1 cellular context compared by ENCODE assay signal in the genomic region with DNA sequence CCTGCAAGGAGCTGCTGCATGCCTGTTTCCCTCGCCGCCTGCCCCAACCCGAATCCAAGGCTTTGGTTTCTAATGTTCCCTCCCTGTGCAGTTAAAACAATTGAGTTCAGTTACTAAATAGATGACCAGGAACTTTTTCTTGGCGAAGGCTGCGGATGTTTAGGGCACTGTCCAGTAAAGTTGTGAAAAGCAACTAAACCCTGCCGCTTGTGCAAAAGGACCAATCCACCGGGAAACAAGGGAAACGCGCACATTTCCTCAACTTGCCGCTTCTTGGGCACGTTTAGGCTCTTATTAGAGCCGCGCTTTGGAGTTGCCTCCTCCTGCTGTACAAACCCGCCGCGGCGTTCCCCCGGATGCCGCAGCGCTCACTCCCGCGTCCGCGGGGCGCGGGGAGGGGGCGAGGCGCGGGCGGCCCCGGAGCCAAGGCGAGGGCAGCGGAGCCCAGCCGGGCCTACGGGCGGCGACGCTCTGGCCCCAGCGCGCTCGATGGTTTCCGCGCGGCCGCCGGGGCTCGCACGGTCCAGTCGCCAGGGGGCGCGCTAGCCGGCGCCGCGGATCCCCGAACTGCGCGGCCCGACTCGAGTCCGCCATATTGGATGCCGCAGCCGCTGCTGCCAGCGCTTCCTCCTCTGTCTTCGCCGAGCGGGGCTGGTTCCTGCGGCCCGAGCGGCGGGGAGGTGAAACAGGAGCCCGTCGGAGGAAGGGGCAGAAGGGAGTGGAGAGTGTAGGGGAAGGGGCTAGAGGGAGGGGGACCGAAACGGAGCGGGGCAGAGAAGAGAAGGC.
TF ChIP-seq lines count a peak whose summit lies in the region.

SCAF8 (plus strand) TSS at position 593 of the 786 bp plus-strand sequence. CDS start 485 bp downstream, outside the sequence.

TF ChIP-seq in HepG2, 621 proteins besides CTCF, POLR2A, EP300 and RAD21 (continued from another document and continues in another):
- TF ChIP-seq WIZ (CRISPR knock-in tag; IDR thresholded peaks at IDR 0.05): no peak; the same call in 1 of the 2 replicates
- TF ChIP-seq, protein P1, sequence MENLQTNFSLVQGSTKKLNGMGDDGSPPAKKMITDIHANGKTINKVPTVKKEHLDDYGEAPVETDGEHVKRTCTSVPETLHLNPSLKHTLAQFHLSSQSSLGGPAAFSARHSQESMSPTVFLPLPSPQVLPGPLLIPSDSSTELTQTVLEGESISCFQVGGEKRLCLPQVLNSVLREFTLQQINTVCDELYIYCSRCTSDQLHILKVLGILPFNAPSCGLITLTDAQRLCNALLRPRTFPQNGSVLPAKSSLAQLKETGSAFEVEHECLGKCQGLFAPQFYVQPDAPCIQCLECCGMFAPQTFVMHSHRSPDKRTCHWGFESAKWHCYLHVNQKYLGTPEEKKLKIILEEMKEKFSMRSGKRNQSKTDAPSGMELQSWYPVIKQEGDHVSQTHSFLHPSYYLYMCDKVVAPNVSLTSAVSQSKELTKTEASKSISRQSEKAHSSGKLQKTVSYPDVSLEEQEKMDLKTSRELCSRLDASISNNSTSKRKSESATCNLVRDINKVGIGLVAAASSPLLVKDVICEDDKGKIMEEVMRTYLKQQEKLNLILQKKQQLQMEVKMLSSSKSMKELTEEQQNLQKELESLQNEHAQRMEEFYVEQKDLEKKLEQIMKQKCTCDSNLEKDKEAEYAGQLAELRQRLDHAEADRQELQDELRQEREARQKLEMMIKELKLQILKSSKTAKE (CRISPR knock-in tag; IDR thresholded peaks at IDR 0.05; ENCODE audit: borderline replicate concordance): no peak; the same call in 1 of the 2 replicates
- no peak for TF ChIP-seq ERF (CRISPR knock-in tag; IDR thresholded peaks at IDR 0.05)
- TF ChIP-seq, protein P2, sequence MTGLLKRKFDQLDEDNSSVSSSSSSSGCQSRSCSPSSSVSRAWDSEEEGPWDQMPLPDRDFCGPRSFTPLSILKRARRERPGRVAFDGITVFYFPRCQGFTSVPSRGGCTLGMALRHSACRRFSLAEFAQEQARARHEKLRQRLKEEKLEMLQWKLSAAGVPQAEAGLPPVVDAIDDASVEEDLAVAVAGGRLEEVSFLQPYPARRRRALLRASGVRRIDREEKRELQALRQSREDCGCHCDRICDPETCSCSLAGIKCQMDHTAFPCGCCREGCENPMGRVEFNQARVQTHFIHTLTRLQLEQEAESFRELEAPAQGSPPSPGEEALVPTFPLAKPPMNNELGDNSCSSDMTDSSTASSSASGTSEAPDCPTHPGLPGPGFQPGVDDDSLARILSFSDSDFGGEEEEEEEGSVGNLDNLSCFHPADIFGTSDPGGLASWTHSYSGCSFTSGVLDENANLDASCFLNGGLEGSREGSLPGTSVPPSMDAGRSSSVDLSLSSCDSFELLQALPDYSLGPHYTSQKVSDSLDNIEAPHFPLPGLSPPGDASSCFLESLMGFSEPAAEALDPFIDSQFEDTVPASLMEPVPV (CRISPR knock-in tag; IDR thresholded peaks at IDR 0.05): 0 out of 2 replicates have a peak, but pooled peaks have one; percentile 24
- TF ChIP-seq ZNF547 (CRISPR knock-in tag; IDR thresholded peaks at IDR 0.05): peak; percentile 68
- no peak for TF ChIP-seq ADNP (CRISPR knock-in tag; IDR thresholded peaks at IDR 0.05)
- 0 out of 2 replicates have a peak, but pooled peaks have one; percentile 19 for TF ChIP-seq ZMAT3 (CRISPR knock-in tag; conservative IDR thresholded peaks at IDR 0.05)
- TF ChIP-seq ZBTB33 (CRISPR knock-in tag; IDR thresholded peaks at IDR 0.05): no peak
- TF ChIP-seq ZNF383 (CRISPR knock-in tag; IDR thresholded peaks at IDR 0.05; ENCODE audit: borderline replicate concordance): peak; percentile 65
- peak; percentile 88 for TF ChIP-seq POLR2G (IDR thresholded peaks at IDR 0.05; ENCODE audit: low read depth, low read length)
- TF ChIP-seq NAIF1 (CRISPR knock-in tag; IDR thresholded peaks at IDR 0.05; ENCODE audit: borderline replicate concordance): peak; percentile 18; the same call in 1 of the 2 replicates
- TF ChIP-seq, protein P3, sequence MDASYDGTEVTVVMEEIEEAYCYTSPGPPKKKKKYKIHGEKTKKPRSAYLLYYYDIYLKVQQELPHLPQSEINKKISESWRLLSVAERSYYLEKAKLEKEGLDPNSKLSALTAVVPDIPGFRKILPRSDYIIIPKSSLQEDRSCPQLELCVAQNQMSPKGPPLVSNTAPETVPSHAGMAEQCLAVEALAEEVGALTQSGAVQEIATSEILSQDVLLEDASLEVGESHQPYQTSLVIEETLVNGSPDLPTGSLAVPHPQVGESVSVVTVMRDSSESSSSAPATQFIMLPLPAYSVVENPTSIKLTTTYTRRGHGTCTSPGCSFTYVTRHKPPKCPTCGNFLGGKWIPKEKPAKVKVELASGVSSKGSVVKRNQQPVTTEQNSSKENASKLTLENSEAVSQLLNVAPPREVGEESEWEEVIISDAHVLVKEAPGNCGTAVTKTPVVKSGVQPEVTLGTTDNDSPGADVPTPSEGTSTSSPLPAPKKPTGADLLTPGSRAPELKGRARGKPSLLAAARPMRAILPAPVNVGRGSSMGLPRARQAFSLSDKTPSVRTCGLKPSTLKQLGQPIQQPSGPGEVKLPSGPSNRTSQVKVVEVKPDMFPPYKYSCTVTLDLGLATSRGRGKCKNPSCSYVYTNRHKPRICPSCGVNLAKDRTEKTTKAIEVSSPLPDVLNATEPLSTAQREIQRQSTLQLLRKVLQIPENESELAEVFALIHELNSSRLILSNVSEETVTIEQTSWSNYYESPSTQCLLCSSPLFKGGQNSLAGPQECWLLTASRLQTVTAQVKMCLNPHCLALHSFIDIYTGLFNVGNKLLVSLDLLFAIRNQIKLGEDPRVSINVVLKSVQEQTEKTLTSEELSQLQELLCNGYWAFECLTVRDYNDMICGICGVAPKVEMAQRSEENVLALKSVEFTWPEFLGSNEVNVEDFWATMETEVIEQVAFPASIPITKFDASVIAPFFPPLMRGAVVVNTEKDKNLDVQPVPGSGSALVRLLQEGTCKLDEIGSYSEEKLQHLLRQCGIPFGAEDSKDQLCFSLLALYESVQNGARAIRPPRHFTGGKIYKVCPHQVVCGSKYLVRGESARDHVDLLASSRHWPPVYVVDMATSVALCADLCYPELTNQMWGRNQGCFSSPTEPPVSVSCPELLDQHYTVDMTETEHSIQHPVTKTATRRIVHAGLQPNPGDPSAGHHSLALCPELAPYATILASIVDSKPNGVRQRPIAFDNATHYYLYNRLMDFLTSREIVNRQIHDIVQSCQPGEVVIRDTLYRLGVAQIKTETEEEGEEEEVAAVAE (CRISPR knock-in tag; IDR thresholded peaks at IDR 0.05; ENCODE audit: borderline replicate concordance): no peak
- peak; percentile 74 for TF ChIP-seq SALL1 (CRISPR knock-in tag; IDR thresholded peaks at IDR 0.05)
- TF ChIP-seq ZNF432 (CRISPR knock-in tag; IDR thresholded peaks at IDR 0.05; ENCODE audit: borderline replicate concordance): no peak
- TF ChIP-seq, protein P4, sequence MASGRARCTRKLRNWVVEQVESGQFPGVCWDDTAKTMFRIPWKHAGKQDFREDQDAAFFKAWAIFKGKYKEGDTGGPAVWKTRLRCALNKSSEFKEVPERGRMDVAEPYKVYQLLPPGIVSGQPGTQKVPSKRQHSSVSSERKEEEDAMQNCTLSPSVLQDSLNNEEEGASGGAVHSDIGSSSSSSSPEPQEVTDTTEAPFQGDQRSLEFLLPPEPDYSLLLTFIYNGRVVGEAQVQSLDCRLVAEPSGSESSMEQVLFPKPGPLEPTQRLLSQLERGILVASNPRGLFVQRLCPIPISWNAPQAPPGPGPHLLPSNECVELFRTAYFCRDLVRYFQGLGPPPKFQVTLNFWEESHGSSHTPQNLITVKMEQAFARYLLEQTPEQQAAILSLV (CRISPR knock-in tag; IDR thresholded peaks at IDR 0.05; ENCODE audit: borderline replicate concordance): 0 out of 2 replicates have a peak, but pooled peaks have one; percentile 48
- TF ChIP-seq ZSCAN20 (CRISPR knock-in tag; IDR thresholded peaks at IDR 0.05; ENCODE audit: borderline replicate concordance): no peak; the same call in 1 of the 2 replicates
- TF ChIP-seq KAT7 (CRISPR knock-in tag; IDR thresholded peaks at IDR 0.05; ENCODE audit: borderline replicate concordance): no peak
- no peak; the same call in none of the 2 replicates for TF ChIP-seq IRF2 (CRISPR knock-in tag; IDR thresholded peaks at IDR 0.05)
- no peak for TF ChIP-seq ZNF234 (CRISPR knock-in tag; conservative IDR thresholded peaks at IDR 0.05)
- TF ChIP-seq ZNF83 (CRISPR knock-in tag; IDR thresholded peaks at IDR 0.05; ENCODE audit: borderline replicate concordance): no peak
- no peak for TF ChIP-seq NCOR1 (IDR thresholded peaks at IDR 0.05; ENCODE audit: borderline replicate concordance, low read length)
- no peak for TF ChIP-seq ZNF264 (CRISPR knock-in tag; IDR thresholded peaks at IDR 0.05)
- peak; percentile 42; the same call in 1 of the 2 replicates for TF ChIP-seq DPF2 (CRISPR knock-in tag; IDR thresholded peaks at IDR 0.05; ENCODE audit: borderline replicate concordance, low read depth)
- no peak for TF ChIP-seq NCOA5 (CRISPR knock-in tag; IDR thresholded peaks at IDR 0.05)
- TF ChIP-seq SATB2 (CRISPR knock-in tag; IDR thresholded peaks at IDR 0.05): no peak; the same call in 1 of the 2 replicates
- TF ChIP-seq MEIS1 (CRISPR knock-in tag; IDR thresholded peaks at IDR 0.05; ENCODE audit: borderline replicate concordance): 0 out of 2 replicates have a peak, but pooled peaks have one; percentile 27
- TF ChIP-seq LBX2 (CRISPR knock-in tag; IDR thresholded peaks at IDR 0.05; ENCODE audit: borderline replicate concordance): peak; percentile 28; the same call in 1 of the 2 replicates
- 0 out of 2 replicates have a peak, but pooled peaks have one; percentile 27 for TF ChIP-seq ZNF430 (CRISPR knock-in tag; IDR thresholded peaks at IDR 0.05)
- TF ChIP-seq DNMT3B (CRISPR knock-in tag; conservative IDR thresholded peaks at IDR 0.05): no peak
- TF ChIP-seq PHF8 (CRISPR knock-in tag; IDR thresholded peaks at IDR 0.05): peak; percentile 95
- TF ChIP-seq, protein P5, sequence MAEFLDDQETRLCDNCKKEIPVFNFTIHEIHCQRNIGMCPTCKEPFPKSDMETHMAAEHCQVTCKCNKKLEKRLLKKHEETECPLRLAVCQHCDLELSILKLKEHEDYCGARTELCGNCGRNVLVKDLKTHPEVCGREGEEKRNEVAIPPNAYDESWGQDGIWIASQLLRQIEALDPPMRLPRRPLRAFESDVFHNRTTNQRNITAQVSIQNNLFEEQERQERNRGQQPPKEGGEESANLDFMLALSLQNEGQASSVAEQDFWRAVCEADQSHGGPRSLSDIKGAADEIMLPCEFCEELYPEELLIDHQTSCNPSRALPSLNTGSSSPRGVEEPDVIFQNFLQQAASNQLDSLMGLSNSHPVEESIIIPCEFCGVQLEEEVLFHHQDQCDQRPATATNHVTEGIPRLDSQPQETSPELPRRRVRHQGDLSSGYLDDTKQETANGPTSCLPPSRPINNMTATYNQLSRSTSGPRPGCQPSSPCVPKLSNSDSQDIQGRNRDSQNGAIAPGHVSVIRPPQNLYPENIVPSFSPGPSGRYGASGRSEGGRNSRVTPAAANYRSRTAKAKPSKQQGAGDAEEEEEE (CRISPR knock-in tag; IDR thresholded peaks at IDR 0.05; ENCODE audit: borderline replicate concordance): no peak
- TF ChIP-seq, protein P6, sequence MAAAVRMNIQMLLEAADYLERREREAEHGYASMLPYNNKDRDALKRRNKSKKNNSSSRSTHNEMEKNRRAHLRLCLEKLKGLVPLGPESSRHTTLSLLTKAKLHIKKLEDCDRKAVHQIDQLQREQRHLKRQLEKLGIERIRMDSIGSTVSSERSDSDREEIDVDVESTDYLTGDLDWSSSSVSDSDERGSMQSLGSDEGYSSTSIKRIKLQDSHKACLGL (CRISPR knock-in tag; IDR thresholded peaks at IDR 0.05): peak; percentile 66; the same call in 1 of the 2 replicates
- TF ChIP-seq ZNF354B (CRISPR knock-in tag; IDR thresholded peaks at IDR 0.05): 0 out of 2 replicates have a peak, but pooled peaks have one; percentile 63
- TF ChIP-seq HNRNPUL1 (IDR thresholded peaks at IDR 0.05; ENCODE audit: low read depth, low read length): no peak
- no peak; the same call in 1 of the 2 replicates for TF ChIP-seq NCOA1 (CRISPR knock-in tag; IDR thresholded peaks at IDR 0.05)
- TF ChIP-seq ZNF44 (CRISPR knock-in tag; IDR thresholded peaks at IDR 0.05): no peak; the same call in 1 of the 2 replicates
- TF ChIP-seq ZNF121 (CRISPR knock-in tag; IDR thresholded peaks at IDR 0.05): no peak
- peak; percentile 81; the same call in 1 of the 2 replicates for TF ChIP-seq ZNF572 (CRISPR knock-in tag; IDR thresholded peaks at IDR 0.05)
- TF ChIP-seq ZNF879 (CRISPR knock-in tag; IDR thresholded peaks at IDR 0.05): peak; percentile 40; the same call in 1 of the 2 replicates
- TF ChIP-seq ZNF780A (CRISPR knock-in tag; IDR thresholded peaks at IDR 0.05): no peak
- 0 out of 2 replicates have a peak, but pooled peaks have one; percentile 23 for TF ChIP-seq ZNF782 (CRISPR knock-in tag; IDR thresholded peaks at IDR 0.05; ENCODE audit: borderline replicate concordance)
- peak; percentile 72; the same call in 1 of the 2 replicates for TF ChIP-seq ZBTB43 (CRISPR knock-in tag; conservative IDR thresholded peaks at IDR 0.05)
- peak; percentile 55 for TF ChIP-seq ETV6 (CRISPR knock-in tag; conservative IDR thresholded peaks at IDR 0.05)
